8 cellular contexts compared by ENCODE assay signal in the genomic region with DNA sequence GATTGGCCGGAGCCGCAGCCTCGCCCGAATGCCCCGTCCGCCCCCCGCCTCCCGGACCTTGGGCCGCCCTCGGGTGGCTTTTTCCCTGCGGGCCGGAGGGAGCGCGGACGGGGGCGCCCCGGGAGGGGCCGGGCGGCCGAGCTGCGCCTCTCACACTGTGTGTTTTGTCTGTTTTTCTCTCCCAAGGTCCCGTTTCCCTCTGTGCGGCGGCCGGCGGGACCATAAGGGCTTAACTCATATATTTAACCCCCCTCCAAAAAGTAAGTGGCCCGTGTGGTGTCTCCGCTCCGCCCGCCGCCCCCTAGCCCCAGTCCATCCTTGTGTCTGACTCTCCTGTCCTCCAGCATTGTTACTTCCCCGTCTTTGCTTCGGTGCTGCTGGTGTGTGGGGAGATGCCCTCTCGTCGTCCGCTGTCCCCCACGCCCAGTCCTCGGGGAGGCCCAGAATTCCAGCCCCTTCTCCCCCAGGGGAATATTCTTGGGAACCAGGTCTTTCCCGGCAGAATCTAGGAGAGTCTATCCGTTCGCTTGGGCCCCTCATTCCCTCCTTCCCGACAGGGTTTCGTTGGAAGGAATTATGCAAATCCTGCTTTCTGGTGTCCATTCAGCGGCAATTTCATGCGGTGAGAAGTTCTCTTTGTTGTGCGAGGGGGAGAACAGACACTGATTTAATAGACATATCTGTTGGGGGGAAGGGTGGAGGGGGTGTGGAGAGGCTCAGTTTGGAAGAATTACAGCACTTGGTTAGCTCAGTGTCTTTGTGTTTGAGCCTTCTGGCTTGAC. TPM values are rescaled to one million over a fixed set of nuclear protein-coding genes. Genes with fewer than 3 reads are reported as not detected.
A peak's percentile ranks its signal among the peaks of the same experiment; 100 is the strongest.
DNase-seq lines count a peak whose midpoint lies in the region; ATAC-seq, FAIRE-seq and TF ChIP-seq lines count a peak whose summit lies in the region.

No MANE protein-coding gene starts in this region.

- H3K4me1 ChIP-seq in A549, result peaks cover 37% of the 10 kb centered on the region
- H3K4me1 ChIP-seq in stomach, result peaks cover 36 to 65% (median 47%) of the 10 kb centered on the region in 4 donors

- H3K9me3 ChIP-seq in A549, result no peaks in the 10 kb centered on the region
- H3K9me3 ChIP-seq in stomach, result no peaks in the 10 kb centered on the region

- H3K4me2 ChIP-seq in A549, result peak overlapping the region; percentile 79

- no peak for TF ChIP-seq EP300 in A549 (IDR thresholded peaks at IDR 0.05)
- no peak for TF ChIP-seq EP300 in stomach (IDR thresholded peaks at IDR 0.05)

- no peaks in the 10 kb centered on the region for H3K27me3 ChIP-seq in stomach

- TF ChIP-seq CTCF in A549 (IDR thresholded peaks at IDR 0.05) (no peak), lower leg skin (IDR thresholded peaks at IDR 0.05) (no peak), stomach (IDR thresholded peaks at IDR 0.05) (no peak)

- no peak for TF ChIP-seq RAD21 in A549 (conservative IDR thresholded peaks at IDR 0.05 in 1 of 2, IDR thresholded peaks at IDR 0.05 in 1 of 2)

- ATAC-seq in A549 (peak; percentile 26 to 62), HG03342 (IDR thresholded peaks at IDR 0.05; ENCODE audit: unreplicated experiment) (peak; percentile 5)

- peak overlapping the region; percentile 93 for H3K4me3 ChIP-seq in A549
- H3K4me3 ChIP-seq in lower leg skin (ENCODE audit: low read depth, poor library complexity, severe bottlenecking), result peak overlapping the region; percentile 78
- peak overlapping the region; percentile 96 to 100 (median 97) for H3K4me3 ChIP-seq in stomach

- peak; percentile 24 to 36 for DNase-seq in A549 (ENCODE audit: low read depth in 1 of 2, low spot score in 1 of 2)
- DNase-seq in GM12891 (ENCODE audit: insufficient read length, low spot score), result no peak
- DNase-seq in SKM-1 treated with dmso at 0.1 percent for 144 hours (lab: John Stamatoyannopoulos, UW; ENCODE audit: unreplicated experiment), result peak; percentile 9
- peak; percentile 29 for DNase-seq in dermis blood vessel endothelial cell
- peak; percentile 21 to 87 for DNase-seq in lower leg skin (ENCODE audit: low spot score in 2 of 2)
- DNase-seq in stomach, result peak; percentile 27
- no peak for DNase-seq in GM19240 (ENCODE audit: insufficient read length, low spot score)

- no peaks in the 10 kb centered on the region for H3K36me3 ChIP-seq in stomach

- intact Hi-C loops in lower leg skin (cut with DNase I; ENCODE audit: low total_unique reads), result no loop called here
- intact Hi-C loops in stomach (cut with DNase I; ENCODE audit: low total_unique reads), result no loop called here

- TF ChIP-seq POLR2A in A549 (IDR thresholded peaks at IDR 0.05; ENCODE audit: low read length) (no peak), GM12891 (IDR thresholded peaks at IDR 0.05; ENCODE audit: low read depth, low read length) (no peak), lower leg skin (IDR thresholded peaks at IDR 0.05) (no peak), stomach (IDR thresholded peaks at IDR 0.05) (no peak)

- FAIRE-seq in A549 (lab: Jason Lieb, UNC), result no peak
- peak; percentile 70 for FAIRE-seq in GM12891 (lab: Jason Lieb, UNC)

- 2% methylated on average over 30 of the region's 46 CpGs for WGBS in A549 (ENCODE audit: missing lambda C conversion rate)
- WGBS in lower leg skin, 2 donors, result 3% methylated on average over 41 to 46 of the region's 46 CpGs
- 0 to 2% (median 1%) methylated on average over 34 to 46 of the region's 46 CpGs for WGBS in stomach, 5 donors

- CTCF ChIA-PET in A549 (lab: Yijun Ruan, JAX), result interaction anchor here (1.2 kb wide), 1 partner anchor 77 kb away, joined by 3 read pairs; no protein-coding TSS in a partner anchor

- H3K27ac ChIP-seq in A549 (peak overlapping the region; percentile 99 to 100), stomach (peak overlapping the region; percentile 94 to 100 (median 97))

- POLR2A ChIA-PET in A549 (lab: Yijun Ruan, JAX), result interaction anchor here (0.5 to 2.0 kb wide), 3 partner anchors 15 to 191 kb away, joined by 5 to 6 read pairs (median 5); no protein-coding TSS in a partner anchor

TF ChIP-seq in A549, 52 proteins besides CTCF, POLR2A, EP300 and RAD21:
- no peak for TF ChIP-seq JUNB (IDR thresholded peaks at IDR 0.05)
- 0 out of 2 replicates have a peak, but pooled peaks have one; percentile 29 for TF ChIP-seq PHF8 (IDR thresholded peaks at IDR 0.05; ENCODE audit: borderline replicate concordance, low read depth)
- no peak for TF ChIP-seq FOSB (CRISPR knock-in tag; IDR thresholded peaks at IDR 0.05)
- no peak for TF ChIP-seq NR3C1 (IDR thresholded peaks at IDR 0.05)

TF ChIP-seq in GM12891, 5 proteins besides CTCF, POLR2A, EP300 and RAD21:
- no peak for TF ChIP-seq POLR2AphosphoS5 (IDR thresholded peaks at IDR 0.05; ENCODE audit: low read depth, low read length)
- TF ChIP-seq POU2F2 (IDR thresholded peaks at IDR 0.05; ENCODE audit: low read depth, low read length), result peak; percentile 78; the same call in 1 of the 2 replicates

RNA-seq across cellular contexts. Expression of a gene that starts 1.3 kb away (rescaled TPM):
- polyA plus RNA-seq in A549 (2011; rRNA removed) (17.6 TPM in 2 replicates), A549 (2017; fragmentation: RNase III; extraction: RNeasy Plus Mini Kit Qiagen cat#74134 plus additional on column Dnase treatment) (4.8 to 6.9 TPM (median 6.4 TPM) in 3 replicates), stomach (1 to 10 TPM; 2.0 to 2.6 (median 2.1) TPM)
- 2.2 and 6.9 TPM in 2 replicates for polyA plus RNA-seq in A549 (2012; cell fraction: cytosol; rRNA removed)
- 1.3 and 2.9 TPM in 2 replicates for polyA plus RNA-seq in A549 (2012; cell fraction: nucleus; rRNA removed)
- polyA minus RNA-seq in A549 (2011; rRNA and poly(A)+ RNA removed), result 35.5 and 41.7 TPM in 2 replicates
- polyA plus RNA-seq in GM12891 (2012; ENCODE audit: low read depth, missing spikeins), result 5.8 TPM
- total RNA-seq in dermis blood vessel endothelial cell (14.8 and 23.8 TPM in 2 replicates), lower leg skin (10 to 100 TPM; 12.5 to 22.0 (median 14.9) TPM), stomach (10 to 100 TPM; 12.7 to 61.3 (median 31.2) TPM)

Comparison
In these comparisons a context has a peak if more than half of its experiments do, and no peak if none do; other contexts are left out.
1. DNase-seq: peak in A549 (2 of 2), SKM-1 treated with dmso at 0.1 percent for 144 hours (single experiment), dermis blood vessel endothelial cell (single experiment), lower leg skin (2 of 2) and stomach (single experiment); none in GM12891 (single experiment) and GM19240 (single experiment).
2. Peak in every context shown above with its lines, with median percentiles within 50 percentile points of each other: H3K4me3 ChIP-seq.